In genomic region chr16:11255737-11256656, GRCh38 we compare ENCODE assay signal across 1 cellular context.
TF ChIP-seq lines count a peak whose summit lies in the region.

Gene SOCS1, minus strand, starts transcription at chr16:11256204. Its CDS starts 726 bp downstream, at chr16:11255478.

TF ChIP-seq in WTC11, 78 proteins besides CTCF, POLR2A, EP300 and RAD21 (continued from another document):
- peak; percentile 41; the same call in 1 of the 2 replicates for TF ChIP-seq FOXP4 (CRISPR knock-in tag; IDR thresholded peaks at IDR 0.05)
- TF ChIP-seq ZNF219 (CRISPR knock-in tag; IDR thresholded peaks at IDR 0.05; ENCODE audit: borderline replicate concordance) = peak; percentile 80; the same call in 1 of the 2 replicates
- TF ChIP-seq ZNF396 (CRISPR knock-in tag; IDR thresholded peaks at IDR 0.05; ENCODE audit: borderline replicate concordance) = no peak
- no peak for TF ChIP-seq ATF1 (CRISPR knock-in tag; IDR thresholded peaks at IDR 0.05)
- TF ChIP-seq ATF2 (CRISPR knock-in tag; IDR thresholded peaks at IDR 0.05; ENCODE audit: borderline replicate concordance, low read depth) = no peak
- no peak for TF ChIP-seq PREB (CRISPR knock-in tag; IDR thresholded peaks at IDR 0.05; ENCODE audit: borderline replicate concordance)
- no peak; the same call in 1 of the 2 replicates for TF ChIP-seq MYBL2 (CRISPR knock-in tag; IDR thresholded peaks at IDR 0.05)
- no peak for TF ChIP-seq PRDM15 (CRISPR knock-in tag; IDR thresholded peaks at IDR 0.05)
- TF ChIP-seq KAT7 (CRISPR knock-in tag; IDR thresholded peaks at IDR 0.05; ENCODE audit: borderline replicate concordance) = no peak
- 0 out of 2 replicates have a peak, but pooled peaks have one; percentile 23 for TF ChIP-seq NR1H2 (CRISPR knock-in tag; IDR thresholded peaks at IDR 0.05)
- peak; percentile 85 for TF ChIP-seq HMGXB4 (CRISPR knock-in tag; IDR thresholded peaks at IDR 0.05)
- TF ChIP-seq JAZF1 (CRISPR knock-in tag; IDR thresholded peaks at IDR 0.05) = no peak
- no peak for TF ChIP-seq EMX1 (CRISPR knock-in tag; IDR thresholded peaks at IDR 0.05)
- no peak for TF ChIP-seq ATF6 (CRISPR knock-in tag; IDR thresholded peaks at IDR 0.05)
- peak; percentile 33; the same call in 1 of the 2 replicates for TF ChIP-seq USF1 (CRISPR knock-in tag; IDR thresholded peaks at IDR 0.05)
- no peak for TF ChIP-seq ZNF512 (CRISPR knock-in tag; IDR thresholded peaks at IDR 0.05; ENCODE audit: borderline replicate concordance)
- TF ChIP-seq OVOL2 (CRISPR knock-in tag; IDR thresholded peaks at IDR 0.05; ENCODE audit: borderline replicate concordance) = no peak; the same call in 1 of the 2 replicates
- no peak for TF ChIP-seq MLX (CRISPR knock-in tag; IDR thresholded peaks at IDR 0.05)
- TF ChIP-seq ZNF532 (CRISPR knock-in tag; IDR thresholded peaks at IDR 0.05; ENCODE audit: borderline replicate concordance) = no peak
- TF ChIP-seq GTF2I (CRISPR knock-in tag; conservative IDR thresholded peaks at IDR 0.05) = no peak
- 0 out of 2 replicates have a peak, but pooled peaks have one; percentile 15 for TF ChIP-seq IRF2 (CRISPR knock-in tag; IDR thresholded peaks at IDR 0.05; ENCODE audit: borderline replicate concordance, low read depth)
- no peak for TF ChIP-seq TEAD4 (CRISPR knock-in tag; IDR thresholded peaks at IDR 0.05)
- TF ChIP-seq IRF1 (CRISPR knock-in tag; IDR thresholded peaks at IDR 0.05) = no peak
- TF ChIP-seq CBFB (CRISPR knock-in tag; IDR thresholded peaks at IDR 0.05; ENCODE audit: low read depth) = no peak
